In the genomic region with DNA sequence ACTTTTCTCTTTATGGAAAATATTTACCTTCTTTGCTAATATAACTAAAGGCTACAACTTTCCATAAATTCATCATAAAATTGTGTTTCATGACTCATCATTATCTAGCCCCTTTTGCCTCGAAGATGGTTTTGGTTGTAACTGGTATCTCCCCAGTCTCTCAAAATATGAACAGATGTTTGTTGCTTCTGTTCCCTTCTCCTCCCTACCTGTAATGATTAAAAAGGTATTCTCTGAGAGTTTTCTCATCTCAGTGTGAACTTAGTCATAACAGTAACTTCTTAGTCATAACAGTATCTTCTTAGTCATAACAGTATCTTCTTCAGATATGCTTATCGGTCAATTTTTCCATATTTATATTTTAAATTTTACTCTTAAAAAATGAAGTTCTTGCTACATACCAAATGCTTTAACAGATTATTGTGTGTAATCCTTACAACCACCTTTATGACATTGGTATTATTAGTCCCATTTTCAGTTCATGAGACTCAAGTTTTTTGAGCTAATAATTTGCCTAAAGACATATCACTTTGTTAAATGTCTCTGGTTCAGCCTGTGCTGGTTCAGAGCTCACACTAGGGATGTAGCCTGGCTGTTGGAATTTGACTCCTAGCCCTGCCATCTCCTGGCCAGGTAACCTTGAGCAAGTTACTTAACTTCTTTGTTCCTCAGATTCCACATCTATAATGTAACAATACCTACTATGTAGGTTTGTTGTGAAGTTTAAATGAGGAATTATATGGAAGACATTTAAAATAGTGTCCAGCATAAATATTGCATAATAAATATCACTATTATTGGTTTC, we compare ENCODE assay signal across 9 cellular contexts. TPM values are rescaled to one million over a fixed set of nuclear protein-coding genes. Genes with fewer than 3 reads are reported as not detected.
A peak's percentile ranks its signal among the peaks of the same experiment; 100 is the strongest.
DNase-seq lines count a peak whose midpoint lies in the region; ATAC-seq, FAIRE-seq and TF ChIP-seq lines count a peak whose summit lies in the region.
"Had no signal": no experiment of that assay in that cellular context is flagged by ENCODE, and none has a peak within 500 bp of the region (broad histone marks: within the 10 kb centered on the region; RNA-seq: fewer than 3 reads in every experiment).

No MANE protein-coding gene starts in this region.

- intact Hi-C loops in vagina (cut with DNase I) = no loop called here

- no peaks in the 10 kb centered on the region for H3K27me3 ChIP-seq in vagina

- POLR2A ChIA-PET in activated CD4-positive, alpha-beta memory T cell treated with anti-CD3 and anti-CD28 coated beads, Interleukin-2, amount 10 ng/mL, durations not matched to agents 7 days and 5 days (lab: Charles Lee) = interaction anchor here (1.4 kb wide), 1 partner anchor 96 kb away, joined by 4 read pairs; no protein-coding TSS in a partner anchor

- no peak for TF ChIP-seq CTCF in vagina (IDR thresholded peaks at IDR 0.05)

- H3K4me3 Mint-ChIP-seq in activated CD4-positive, alpha-beta memory T cell treated with anti-CD3 and anti-CD28 coated beads, Interleukin-2, amount 10 ng/mL, durations not matched to agents 7 days and 5 days = peak overlapping the region; percentile 11

- H3K4me1 ChIP-seq in vagina = no peaks in the 10 kb centered on the region

- H3K27ac Mint-ChIP-seq in activated CD4-positive, alpha-beta memory T cell treated with anti-CD3 and anti-CD28 coated beads, Interleukin-2, amount 10 ng/mL, durations not matched to agents 7 days and 5 days = no peak overlapping the region

- H3K27ac ChIP-seq in vagina = no peak overlapping the region

- DNase-seq in GM12891 (ENCODE audit: insufficient read length, low spot score) (peak; percentile 33), ecto neural progenitor cell (ENCODE audit: low spot score) (no peak), DMS53 treated with DMSO at 0.1 percent for 48 hours (lab: John Stamatoyannopoulos, UW; ENCODE audit: unreplicated experiment) (no peak), vagina (ENCODE audit: extremely low spot score in 2 of 2) (no peak), NCI-H2227 (lab: John Stamatoyannopoulos, UW; ENCODE audit: unreplicated experiment) (no peak)
- DNase-seq in activated CD4-positive, alpha-beta memory T cell treated with anti-CD3 and anti-CD28 coated beads, Interleukin-2, amount 10 ng/mL, durations not matched to agents 7 days and 5 days = no peak
- DNase-seq: activated CD4-positive, CD25-positive, alpha-beta regulatory T cell treated with anti-CD3 and anti-CD28 coated beads, Interleukin-2, amount 50 U/mL, for 72 hours had no signal

- peak; percentile 48 for FAIRE-seq in GM12891 (lab: Jason Lieb, UNC)

- H3K36me3 Mint-ChIP-seq in activated CD4-positive, alpha-beta memory T cell treated with anti-CD3 and anti-CD28 coated beads, Interleukin-2, amount 10 ng/mL, durations not matched to agents 7 days and 5 days (ENCODE audit: low read depth) = no peaks in the 10 kb centered on the region

- ATAC-seq in GM19395 (IDR thresholded peaks at IDR 0.05; ENCODE audit: unreplicated experiment) (peak; percentile 94), HG02973 (IDR thresholded peaks at IDR 0.05; ENCODE audit: unreplicated experiment) (peak; percentile 96)

- H3K9me3 ChIP-seq in vagina = no peaks in the 10 kb centered on the region

- no peaks in the 10 kb centered on the region for H3K36me3 ChIP-seq in vagina

- H3K4me1 Mint-ChIP-seq in activated CD4-positive, alpha-beta memory T cell treated with anti-CD3 and anti-CD28 coated beads, Interleukin-2, amount 10 ng/mL, durations not matched to agents 7 days and 5 days = peaks cover 12% of the 10 kb centered on the region

- CTCF ChIA-PET in activated CD4-positive, alpha-beta memory T cell treated with anti-CD3 and anti-CD28 coated beads, Interleukin-2, amount 10 ng/mL, durations not matched to agents 7 days and 5 days (lab: Charles Lee) = interaction anchor here (1.0 kb wide), 1 partner anchor 702 kb away, joined by 3 read pairs; no protein-coding TSS in a partner anchor

- TF ChIP-seq POLR2A in GM12891 (IDR thresholded peaks at IDR 0.05; ENCODE audit: low read depth, low read length) (no peak), vagina (IDR thresholded peaks at IDR 0.05) (no peak)

- H3K9me3 Mint-ChIP-seq in activated CD4-positive, alpha-beta memory T cell treated with anti-CD3 and anti-CD28 coated beads, Interleukin-2, amount 10 ng/mL, durations not matched to agents 7 days and 5 days = no peaks in the 10 kb centered on the region

- no peaks in the 10 kb centered on the region for H3K27me3 Mint-ChIP-seq in activated CD4-positive, alpha-beta memory T cell treated with anti-CD3 and anti-CD28 coated beads, Interleukin-2, amount 10 ng/mL, durations not matched to agents 7 days and 5 days

- no peak overlapping the region for H3K4me3 ChIP-seq in vagina

TF ChIP-seq in GM12891, 5 proteins besides CTCF, POLR2A, EP300 and RAD21:
- TF ChIP-seq POLR2AphosphoS5 (IDR thresholded peaks at IDR 0.05; ENCODE audit: low read depth, low read length) (no peak), TAF1 (IDR thresholded peaks at IDR 0.05; ENCODE audit: low read depth, low read length) (no peak), PAX5 (IDR thresholded peaks at IDR 0.05; ENCODE audit: insufficient read depth, low read length, severe bottlenecking) (no peak), SPI1 (IDR thresholded peaks at IDR 0.05; ENCODE audit: low read depth, low read length) (peak; percentile 3; the same call in 1 of the 2 replicates), POU2F2 (IDR thresholded peaks at IDR 0.05; ENCODE audit: low read depth, low read length) (no peak)

RNA-seq across cellular contexts. Expression of a gene that starts 32.6 kb away (rescaled TPM):
- polyA plus RNA-seq in GM12891 (2012; ENCODE audit: low read depth, missing spikeins) = 14.9 TPM
- total RNA-seq in activated CD4-positive, alpha-beta memory T cell treated with anti-CD3 and anti-CD28 coated beads, Interleukin-2, amount 10 ng/mL, durations not matched to agents 7 days and 5 days = 1 to 10 TPM; 3.1 to 3.5 TPM
- 27.5 TPM for total RNA-seq in vagina
